In the genomic region with DNA sequence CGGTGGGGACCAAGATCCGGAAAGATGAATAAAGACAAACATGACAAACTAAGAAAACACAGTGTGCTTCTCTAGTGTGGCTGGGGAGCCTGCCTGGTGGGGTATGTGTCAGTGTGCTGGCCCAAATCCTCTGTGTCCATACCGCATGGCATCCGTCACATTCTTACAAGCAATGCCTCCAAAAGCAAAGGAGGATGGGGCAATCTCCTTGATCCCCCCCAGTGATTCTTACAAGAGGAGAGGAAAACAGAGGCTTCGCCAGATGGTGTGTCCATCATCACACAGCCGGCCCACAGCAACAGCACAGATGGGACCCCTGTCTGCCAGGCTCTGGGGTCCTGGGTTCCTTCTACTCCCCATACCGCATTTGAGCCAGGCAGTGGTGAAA, we compare ENCODE assay signal across 8 cellular contexts. TPM values are rescaled to one million over a fixed set of nuclear protein-coding genes. Genes with fewer than 3 reads are reported as not detected.
DNase-seq lines count a peak whose midpoint lies in the region; ATAC-seq and TF ChIP-seq lines count a peak whose summit lies in the region.

No MANE protein-coding gene starts in this region.

- H3K9me3 ChIP-seq in cardiac muscle cell (ENCODE audit: low read depth) = no peaks in the 10 kb centered on the region
- H3K9me3 ChIP-seq in vagina = no peaks in the 10 kb centered on the region

- H3K27me3 ChIP-seq in cardiac muscle cell (no peaks in the 10 kb centered on the region), brain microvascular endothelial cell (replicated peaks) (no peaks in the 10 kb centered on the region), mesendoderm (ENCODE audit: insufficient read depth, low read length, poor library complexity) (no peaks in the 10 kb centered on the region), vagina (no peaks in the 10 kb centered on the region)

- no peak overlapping the region for H3K23ac ChIP-seq in mesendoderm (ENCODE audit: low read length)

- H3K36me3 ChIP-seq in cardiac muscle cell (peaks cover 2% of the 10 kb centered on the region), brain microvascular endothelial cell (replicated peaks) (no peaks in the 10 kb centered on the region), mesendoderm (ENCODE audit: control insufficient read depth, insufficient read depth, low read length) (no peaks in the 10 kb centered on the region), vagina (peaks cover 0 to 7% of the 10 kb centered on the region in 2 donors)

- no peak for ATAC-seq in GM18858 (IDR thresholded peaks at IDR 0.05; ENCODE audit: unreplicated experiment)
- ATAC-seq in HG03432 (IDR thresholded peaks at IDR 0.05; ENCODE audit: unreplicated experiment) = no peak

- H4K8ac ChIP-seq in mesendoderm (ENCODE audit: low read depth, low read length) = no peak overlapping the region

- peak overlapping the region; percentile 46 for H3K9ac ChIP-seq in mesendoderm (ENCODE audit: low read length)

- intact Hi-C loops in cardiac septum (cut with DNase I) = loop anchor here (2.0 to 10.0 kb wide), 2 partner anchors 16 to 72 kb away; partner anchors contain the start of genes CRELD1 and RPUSD3
- intact Hi-C loops in vagina (cut with DNase I) = loop anchor here (2.0 to 10.0 kb wide), 3 partner anchors 16 to 182 kb away; partner anchors contain the start of genes BRPF1 and CRELD1

- H3K4me2 ChIP-seq in mesendoderm (ENCODE audit: low read length) = peak overlapping the region; percentile 4

- peak overlapping the region; percentile 2 for H3K4me3 ChIP-seq in cardiac muscle cell
- peak overlapping the region; percentile 52 for H3K4me3 ChIP-seq in brain microvascular endothelial cell (ENCODE audit: low read depth, low read length)
- no peak overlapping the region for H3K4me3 ChIP-seq in mesendoderm (ENCODE audit: low read length)
- peak overlapping the region; percentile 58 to 76 for H3K4me3 ChIP-seq in vagina

- in situ Hi-C loops in brain microvascular endothelial cell (cut with HindIII; ENCODE audit: low pct_ligation_motif_present, low sequenced_read_pairs) = no loop called here

- DNase-seq in cardiac muscle cell (ENCODE audit: low read depth in 1 of 2, low spot score in 1 of 2) (peak in 1 of 2 donors; percentile 54), cardiac septum (ENCODE audit: low spot score) (no peak), brain microvascular endothelial cell (peak; percentile 42), mesendoderm (peak; percentile 37), vagina (ENCODE audit: extremely low spot score in 2 of 2) (no peak), RPMI8226 (no peak)

- no peak overlapping the region for H4K5ac ChIP-seq in mesendoderm (ENCODE audit: low read length)

- peak overlapping the region; percentile 5 for H3K4ac ChIP-seq in mesendoderm (ENCODE audit: low read depth, low read length)

- H2BK5ac ChIP-seq in mesendoderm (ENCODE audit: low read length) = no peak overlapping the region

- H3K27ac ChIP-seq in cardiac muscle cell = peak overlapping the region; percentile 52
- H3K27ac ChIP-seq in brain microvascular endothelial cell = peak overlapping the region; percentile 30
- no peak overlapping the region for H3K27ac ChIP-seq in mesendoderm (ENCODE audit: low read depth, low read length)
- H3K27ac ChIP-seq in vagina = peak overlapping the region; percentile 90

- peak overlapping the region; percentile 77 for H3K18ac ChIP-seq in mesendoderm (ENCODE audit: low read length)

- no CpG with 5 or more reads among the region's 7 CpGs for WGBS in mesendoderm (ENCODE audit: extremely low coverage, insufficient coverage, low lambda C conversion rate)

- H2BK120ac ChIP-seq in mesendoderm (ENCODE audit: low read depth, low read length) = no peak overlapping the region

- TF ChIP-seq POLR2A in vagina (IDR thresholded peaks at IDR 0.05) = no peak

- no peak for TF ChIP-seq CTCF in cardiac muscle cell (IDR thresholded peaks at IDR 0.05; ENCODE audit: low read depth, low read length)
- no peak for TF ChIP-seq CTCF in brain microvascular endothelial cell (IDR thresholded peaks at IDR 0.05; ENCODE audit: low read depth, low read length, missing control alignments)
- no peak for TF ChIP-seq CTCF in vagina (IDR thresholded peaks at IDR 0.05)

- no peaks in the 10 kb centered on the region for H3K79me1 ChIP-seq in mesendoderm (ENCODE audit: low read length)

- H3K56ac ChIP-seq in mesendoderm (ENCODE audit: low read length) = peak overlapping the region; percentile 98

- no peaks in the 10 kb centered on the region for H3K79me2 ChIP-seq in mesendoderm (ENCODE audit: control insufficient read depth, insufficient read depth, low read length)

- H3K4me1 ChIP-seq in cardiac muscle cell (ENCODE audit: low read depth) (peaks cover 16% of the 10 kb centered on the region), mesendoderm (ENCODE audit: control insufficient read depth, low read depth, low read length) (peaks cover 3% of the 10 kb centered on the region), vagina (peaks cover 61% of the 10 kb centered on the region)

- H2BK15ac ChIP-seq in mesendoderm (replicated peaks; ENCODE audit: low read depth) = no peak overlapping the region

- no peak overlapping the region for H2AK5ac ChIP-seq in mesendoderm (ENCODE audit: low read length)

RNA-seq across cellular contexts. Expression of gene IL17RC, which starts 0.6 kb away (rescaled TPM):
- total RNA-seq in cardiac muscle cell (33.7 and 49.2 TPM in 2 replicates), cardiac septum (20.4 TPM), vagina (66.3 TPM)
- polyA plus RNA-seq in cardiac muscle cell = 59.8 and 61.2 TPM in 2 replicates
- polyA plus RNA-seq in mesendoderm (2013, experiment 1 of 2) = 4.5 TPM
- polyA plus RNA-seq in mesendoderm (2013, experiment 2 of 2) = 4.7 TPM

RNA-seq across cellular contexts. Expression of gene IL17RE, which starts 13.7 kb away (rescaled TPM):
- total RNA-seq in cardiac muscle cell (1.3 and 3.7 TPM in 2 replicates), cardiac septum (1.1 TPM), vagina (15.2 TPM)
- 0.89 and 1.2 TPM in 2 replicates for polyA plus RNA-seq in cardiac muscle cell
- 6.0 TPM for polyA plus RNA-seq in mesendoderm (2013, experiment 1 of 2)
- 7.5 TPM for polyA plus RNA-seq in mesendoderm (2013, experiment 2 of 2)

RNA-seq across cellular contexts. Expression of gene CRELD1, which starts 17.3 kb away (rescaled TPM):
- total RNA-seq in cardiac muscle cell (151 and 178 TPM in 2 replicates), cardiac septum (60.1 TPM), vagina (27.0 TPM)
- polyA plus RNA-seq in cardiac muscle cell = 179 and 225 TPM in 2 replicates
- 2.8 TPM for polyA plus RNA-seq in mesendoderm (2013, experiment 1 of 2)
- 3.3 TPM for polyA plus RNA-seq in mesendoderm (2013, experiment 2 of 2)

RNA-seq across cellular contexts. Expression of gene JAGN1, which starts 25.9 kb away (rescaled TPM):
- total RNA-seq in cardiac muscle cell (42.0 and 58.0 TPM in 2 replicates), cardiac septum (17.3 TPM), vagina (32.7 TPM)
- polyA plus RNA-seq in cardiac muscle cell = 50.6 TPM in 2 replicates
- 22.3 TPM for polyA plus RNA-seq in mesendoderm (2013, experiment 1 of 2)
- 21.3 TPM for polyA plus RNA-seq in mesendoderm (2013, experiment 2 of 2)

RNA-seq across cellular contexts. Expression of gene PRRT3, which starts 35.9 kb away (rescaled TPM):
- total RNA-seq in cardiac muscle cell (9.8 and 11.0 TPM in 2 replicates), cardiac septum (1.6 TPM), vagina (1.7 TPM)
- polyA plus RNA-seq in cardiac muscle cell = 13.6 TPM in 2 replicates
- 2.7 TPM for polyA plus RNA-seq in mesendoderm (2013, experiment 1 of 2)
- 2.6 TPM for polyA plus RNA-seq in mesendoderm (2013, experiment 2 of 2)

Comparison
In these comparisons a context has a peak if more than half of its experiments do, and no peak if none do; other contexts are left out.
1. DNase-seq: peak in brain microvascular endothelial cell (single experiment) and mesendoderm (single experiment); none in cardiac septum (single experiment), vagina (0 of 2) and RPMI8226 (single experiment).